In genomic region chr1:185074307-185074706, GRCh38 we compare ENCODE assay signal across 16 cellular contexts. TPM values are rescaled to one million over a fixed set of nuclear protein-coding genes. Genes with fewer than 3 reads are reported as not detected.
DNase-seq lines count a peak whose midpoint lies in the region; ATAC-seq, FAIRE-seq and TF ChIP-seq lines count a peak whose summit lies in the region.
"Had no signal": no experiment of that assay in that cellular context is flagged by ENCODE, and none has a peak within 500 bp of the region (broad histone marks: within the 10 kb centered on the region; RNA-seq: fewer than 3 reads in every experiment).

No MANE protein-coding gene starts in this region.

- H3K4me2 ChIP-seq in astrocyte (ENCODE audit: low read length), result no peak overlapping the region

- H2AFZ ChIP-seq in astrocyte (ENCODE audit: low read depth, low read length), result no peak overlapping the region

- peaks cover 68% of the 10 kb centered on the region for H4K20me1 ChIP-seq in astrocyte (ENCODE audit: insufficient read depth, low read length)

- peaks cover 87% of the 10 kb centered on the region for H3K79me2 ChIP-seq in astrocyte (ENCODE audit: insufficient read depth, low read length)

- H3K27ac ChIP-seq in astrocyte (ENCODE audit: low read depth, low read length), result no peak overlapping the region
- H3K27ac ChIP-seq: left ventricle myocardium inferior, prostate gland had no signal

- FAIRE-seq in astrocyte (lab: Jason Lieb, UNC), result no peak

- H3K4me3 Mint-ChIP-seq in astrocyte (ENCODE audit: unreplicated experiment), result no peak overlapping the region

- ATAC-seq in HG02852 (IDR thresholded peaks at IDR 0.05; ENCODE audit: unreplicated experiment), result no peak

- TF ChIP-seq CTCF in astrocyte (IDR thresholded peaks at IDR 0.05; ENCODE audit: insufficient read depth, low read depth, low read length), result no peak

- DNase-seq in Caki2 (ENCODE audit: low read depth) (peak; percentile 23), HT1080 (ENCODE audit: low read depth) (peak; percentile 39), astrocyte (ENCODE audit: low read depth) (peak; percentile 60), iris pigment epithelial cell (ENCODE audit: low read depth) (peak; percentile 63), foreskin melanocyte (no peak), NCI-H146 treated with DMSO at 0.1 percent for 48 hours (lab: John Stamatoyannopoulos, UW; ENCODE audit: unreplicated experiment) (no peak)
- DNase-seq in activated effector memory CD4-positive, alpha-beta T cell treated with anti-CD3 and anti-CD28 coated beads, Interleukin-2, amount 50 U/mL, for 16 hours, result no peak
- DNase-seq: activated naive CD4-positive, alpha-beta T cell treated with Interleukin-2 at 50 U/mL for 16 hours; BE2C; caudate nucleus; left ventricle myocardium inferior; naive B cell; NCI-H1048; stimulated activated CD4-positive, alpha-beta T cell treated with anti-CD3 and anti-CD28 coated beads, Interleukin-15, amount 100 ng/mL, for 24 hours had no signal

- H3K9me3 ChIP-seq in astrocyte (ENCODE audit: insufficient read depth, low read depth, low read length), result no peaks in the 10 kb centered on the region
- H3K9me3 ChIP-seq: BE2C, left ventricle myocardium inferior, prostate gland had no signal

- in situ Hi-C loops in Caki2 (cut with HindIII; ENCODE audit: low pct_unique_long_range_greater_than_20kb, low sequenced_read_pairs), result no loop called here

- no peaks in the 10 kb centered on the region for H3K9me3 Mint-ChIP-seq in astrocyte (ENCODE audit: unreplicated experiment)
- H3K9me3 Mint-ChIP-seq: naive B cell had no signal

- H3K27ac Mint-ChIP-seq in astrocyte (ENCODE audit: unreplicated experiment), result peak overlapping the region; percentile 69
- H3K27ac Mint-ChIP-seq: naive B cell had no signal

- peaks cover 2% of the 10 kb centered on the region for H3K36me3 Mint-ChIP-seq in astrocyte (ENCODE audit: low read depth, unreplicated experiment)

- peaks cover 10% of the 10 kb centered on the region for H3K4me1 ChIP-seq in astrocyte (ENCODE audit: insufficient read depth, low read length)
- H3K4me1 ChIP-seq: BE2C, prostate gland had no signal

- no peaks in the 10 kb centered on the region for H3K36me3 ChIP-seq in astrocyte (ENCODE audit: insufficient read depth, low read length)
- H3K36me3 ChIP-seq: BE2C, left ventricle myocardium inferior, prostate gland had no signal

- no peaks in the 10 kb centered on the region for H3K27me3 Mint-ChIP-seq in astrocyte (ENCODE audit: low read depth, unreplicated experiment)
- H3K27me3 Mint-ChIP-seq: naive B cell had no signal

- H3K27me3 ChIP-seq in astrocyte (ENCODE audit: insufficient read depth, low read length), result no peaks in the 10 kb centered on the region
- H3K27me3 ChIP-seq: BE2C had no signal

- H3K4me3 ChIP-seq in astrocyte (ENCODE audit: insufficient read depth, low read depth, low read length), result no peak overlapping the region
- H3K4me3 ChIP-seq: left ventricle myocardium inferior, prostate gland had no signal

- no peak overlapping the region for H3K9ac ChIP-seq in astrocyte (ENCODE audit: low read length)

- peaks cover 19% of the 10 kb centered on the region for H3K4me1 Mint-ChIP-seq in astrocyte (ENCODE audit: low read depth, unreplicated experiment)

RNA-seq across cellular contexts. Expression of gene RNF2, which starts 28.9 kb away (rescaled TPM):
- 26.3 and 29.4 TPM in 2 replicates for total RNA-seq in Caki2 (2014; rRNA removed; shearing (Covaris generic); ENCODE audit: low replicate concordance)
- total RNA-seq in HT1080 (2014; rRNA removed; shearing (Covaris generic)), result 18.7 and 24.1 TPM in 2 replicates
- 17.0 and 20.7 TPM in 2 replicates for polyA plus RNA-seq in HT1080 (2015; cell fraction: cytosol; rRNA removed)
- polyA plus RNA-seq in HT1080 (2015; cell fraction: nucleus; rRNA removed), result 10.7 and 11.5 TPM in 2 replicates
- 32.3 and 34.2 TPM in 2 replicates for total RNA-seq in astrocyte

Comparison
In these comparisons a context has a peak if more than half of its experiments do, and no peak if none do; other contexts are left out.
1. DNase-seq: peak in Caki2 (single experiment), HT1080 (single experiment), astrocyte (single experiment) and iris pigment epithelial cell (single experiment); none in foreskin melanocyte (single experiment), activated effector memory CD4-positive, alpha-beta T cell treated with anti-CD3 and anti-CD28 coated beads, Interleukin-2, amount 50 U/mL, for 16 hours (single experiment) and NCI-H146 treated with DMSO at 0.1 percent for 48 hours (single experiment).